ENCODE assay signal across 8 cellular contexts in genomic region chr14:105566248-105567164, GRCh38. TPM values are rescaled to one million over a fixed set of nuclear protein-coding genes. Genes with fewer than 3 reads are reported as not detected.
DNase-seq lines count a peak whose midpoint lies in the region; ATAC-seq, FAIRE-seq and TF ChIP-seq lines count a peak whose summit lies in the region.
"Not testable (repeated sequence)": the region's sequence is repeated elsewhere in the genome, so short reads cannot be mapped to it uniquely, and the experiment has no call there.

No MANE protein-coding gene starts in this region.

- peak overlapping the region; percentile 72 for H3K9ac ChIP-seq in OCI-LY1 (ENCODE audit: low read length)

- POLR2A ChIA-PET in A549 (lab: Yijun Ruan, JAX) = not testable (repeated sequence)

- not testable (repeated sequence) for H3K4me1 ChIP-seq in A549
- H3K4me1 ChIP-seq in OCI-LY1 (ENCODE audit: insufficient read depth, low read length, severe bottlenecking) = peaks cover 93% of the 10 kb centered on the region

- H3K9me3 ChIP-seq in A549; OCI-LY1 (ENCODE audit: low read length): not testable (repeated sequence)

- FAIRE-seq in A549 (lab: Jason Lieb, UNC) = not testable (repeated sequence)

- WGBS in A549 (ENCODE audit: missing lambda C conversion rate) = 80% methylated on average over 2 of the region's 34 CpGs

- TF ChIP-seq CTCF in A549 (IDR thresholded peaks at IDR 0.05); OCI-LY1 (IDR thresholded peaks at IDR 0.05; ENCODE audit: low read length): not testable (repeated sequence)

- H3K27ac ChIP-seq in A549 = not testable (repeated sequence)
- peak overlapping the region; percentile 97 for H3K27ac ChIP-seq in OCI-LY1 (ENCODE audit: low read depth, low read length, poor library complexity, severe bottlenecking)

- H2AFZ ChIP-seq in OCI-LY1 (ENCODE audit: low read length) = not testable (repeated sequence)

- TF ChIP-seq EP300 in A549 (IDR thresholded peaks at IDR 0.05) = not testable (repeated sequence)

- TF ChIP-seq RAD21 in A549 (conservative IDR thresholded peaks at IDR 0.05 in 1 of 2, IDR thresholded peaks at IDR 0.05 in 1 of 2) = not testable (repeated sequence)

- TF ChIP-seq POLR2A in A549 (IDR thresholded peaks at IDR 0.05; ENCODE audit: low read length) = not testable (repeated sequence)

- not testable (repeated sequence) for H4K20me1 ChIP-seq in OCI-LY1 (ENCODE audit: insufficient read depth, low read length)

- H3K4me3 ChIP-seq in A549; OCI-LY1 (ENCODE audit: low read depth, low read length, poor library complexity, severe bottlenecking): not testable (repeated sequence)

- not testable (repeated sequence) for H3K4me2 ChIP-seq in A549
- peak overlapping the region; percentile 25; the same call in 1 of the 2 replicates for H3K4me2 ChIP-seq in OCI-LY1 (ENCODE audit: low read length)

- H3F3A ChIP-seq in OCI-LY1 (ENCODE audit: insufficient read depth, low read length) = not testable (repeated sequence)

- not testable (repeated sequence) for H3K79me2 ChIP-seq in OCI-LY1 (ENCODE audit: insufficient read depth, low read length)

- CTCF ChIA-PET in A549 (lab: Yijun Ruan, JAX) = not testable (repeated sequence)

- H3K9me2 ChIP-seq in OCI-LY1 (ENCODE audit: low read depth, low read length) = not testable (repeated sequence)

- H3K36me3 ChIP-seq in OCI-LY1 (ENCODE audit: insufficient read depth, low read length) = not testable (repeated sequence)

- H3K27me3 ChIP-seq in OCI-LY1 (ENCODE audit: insufficient read depth, low read length) = not testable (repeated sequence)

- peak; percentile 36 to 43; a peak in 5 of 6 replicates for ATAC-seq in A549
- ATAC-seq in GM18861 (IDR thresholded peaks at IDR 0.05; ENCODE audit: unreplicated experiment) = peak; percentile 30
- ATAC-seq in GM19438 (IDR thresholded peaks at IDR 0.05; ENCODE audit: low read depth, unreplicated experiment) = peak; percentile 50
- peak; percentile 45 for ATAC-seq in GM21737 (IDR thresholded peaks at IDR 0.05; ENCODE audit: unreplicated experiment)
- ATAC-seq in HG02938 (IDR thresholded peaks at IDR 0.05; ENCODE audit: unreplicated experiment) = peak; percentile 46
- ATAC-seq in HG03280 (IDR thresholded peaks at IDR 0.05; ENCODE audit: unreplicated experiment) = peak; percentile 45
- peak; percentile 22 for ATAC-seq in esophagus mucosa

- not testable (repeated sequence) for DNase-seq in A549 (ENCODE audit: low read depth in 1 of 2, low spot score in 1 of 2)

RNA-seq across cellular contexts. Expression of gene TMEM121, which starts 40.1 kb away (rescaled TPM):
- 2.3 and 2.4 TPM in 2 replicates for polyA plus RNA-seq in A549 (2011; rRNA removed)
- 9.5 and 17.3 TPM in 2 replicates for polyA plus RNA-seq in A549 (2012; cell fraction: cytosol; rRNA removed)
- polyA plus RNA-seq in A549 (2012; cell fraction: nucleus; rRNA removed) = 10.8 and 20.0 TPM in 2 replicates
- 4.3 to 5.7 TPM (median 5.6 TPM) in 3 replicates for polyA plus RNA-seq in A549 (2017; fragmentation: RNase III; extraction: RNeasy Plus Mini Kit Qiagen cat#74134 plus additional on column Dnase treatment)
- 0.74 and 1.4 TPM in 2 replicates for polyA minus RNA-seq in A549 (2011; rRNA and poly(A)+ RNA removed)
- total RNA-seq in esophagus mucosa = 0.48 TPM
